ENCODE assay signal across 9 cellular contexts in the genomic region with DNA sequence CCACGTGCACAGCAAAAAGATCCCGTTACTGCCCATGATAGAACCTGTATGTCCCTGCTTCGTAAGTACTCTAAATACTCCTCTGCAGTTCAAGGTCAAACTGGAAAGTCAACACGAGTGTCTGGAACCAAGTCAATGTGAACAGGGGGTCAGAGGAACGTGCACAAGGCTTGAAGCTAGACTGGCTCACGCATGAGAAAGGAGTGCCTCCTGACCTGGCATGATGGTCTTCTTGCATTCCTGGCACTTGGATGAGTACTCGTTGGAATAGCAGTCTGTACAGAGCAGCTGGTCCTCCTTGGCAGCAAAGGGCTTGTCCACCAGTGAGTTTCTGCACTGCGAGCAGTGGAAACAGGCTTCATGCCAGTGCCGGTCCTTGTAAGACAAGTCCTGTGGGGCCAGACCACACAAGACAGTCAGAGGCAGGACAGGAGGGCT. TPM values are rescaled to one million over a fixed set of nuclear protein-coding genes. Genes with fewer than 3 reads are reported as not detected.
DNase-seq lines count a peak whose midpoint lies in the region; ATAC-seq lines count a peak whose summit lies in the region.
"Had no signal": no experiment of that assay in that cellular context is flagged by ENCODE, and none has a peak within 500 bp of the region (broad histone marks: within the 10 kb centered on the region; RNA-seq: fewer than 3 reads in every experiment).

No MANE protein-coding gene starts in this region.

- H3K9me3 ChIP-seq in CD4-positive, CD25-positive, alpha-beta regulatory T cell (ENCODE audit: control insufficient read depth in 2 of 2, low read length in 2 of 2) = no peaks in the 10 kb centered on the region
- H3K9me3 ChIP-seq in muscle layer of duodenum (ENCODE audit: control insufficient read depth in 1 of 2, low read length in 2 of 2) = no peaks in the 10 kb centered on the region

- peak overlapping the region in 2 of 4 donors; percentile 20 to 64 for H3K4me3 Mint-ChIP-seq in CD4-positive, CD25-positive, alpha-beta regulatory T cell

- H3K27ac Mint-ChIP-seq in CD4-positive, CD25-positive, alpha-beta regulatory T cell = peak overlapping the region in 1 of 3 donors; percentile 22

- no peak overlapping the region for H3K27ac ChIP-seq in CD4-positive, CD25-positive, alpha-beta regulatory T cell (ENCODE audit: insufficient read depth, low read length, poor library complexity, severe bottlenecking)
- peak overlapping the region; percentile 30 for H3K27ac ChIP-seq in muscle layer of duodenum (ENCODE audit: low read length)

- peak overlapping the region; percentile 2 for H3K4me3 ChIP-seq in CD4-positive, CD25-positive, alpha-beta regulatory T cell (ENCODE audit: low read depth, low read length)
- H3K4me3 ChIP-seq in muscle layer of duodenum (ENCODE audit: low read depth in 1 of 2, low read length in 2 of 2) = no peak overlapping the region

- H3K4me1 ChIP-seq in CD4-positive, CD25-positive, alpha-beta regulatory T cell (ENCODE audit: control insufficient read depth, insufficient read depth, low read length, poor library complexity, severe bottlenecking) = peaks cover 22% of the 10 kb centered on the region
- peaks cover 7 to 29% of the 10 kb centered on the region in 2 donors for H3K4me1 ChIP-seq in muscle layer of duodenum (ENCODE audit: control insufficient read depth in 1 of 2, insufficient read depth in 2 of 2, low read length in 2 of 2)

- no peak for ATAC-seq in CD4-positive, CD25-positive, alpha-beta regulatory T cell (ENCODE audit: low read depth in 2 of 2)
- ATAC-seq in HG02852 (IDR thresholded peaks at IDR 0.05; ENCODE audit: unreplicated experiment) (peak; percentile 13), HG02885 (IDR thresholded peaks at IDR 0.05; ENCODE audit: poor library complexity, unreplicated experiment) (no peak), HG03135 (IDR thresholded peaks at IDR 0.05; ENCODE audit: unreplicated experiment) (no peak)

- no peaks in the 10 kb centered on the region for H3K9me3 Mint-ChIP-seq in CD4-positive, CD25-positive, alpha-beta regulatory T cell

- H3K27me3 Mint-ChIP-seq in CD4-positive, CD25-positive, alpha-beta regulatory T cell = no peaks in the 10 kb centered on the region

- H3K4me1 Mint-ChIP-seq in CD4-positive, CD25-positive, alpha-beta regulatory T cell = peaks cover 8 to 32% (median 14%) of the 10 kb centered on the region in 4 donors

- no peaks in the 10 kb centered on the region for H3K36me3 Mint-ChIP-seq in CD4-positive, CD25-positive, alpha-beta regulatory T cell

- DNase-seq in CD4-positive, CD25-positive, alpha-beta regulatory T cell = no peak
- DNase-seq in cerebellar nuclear complex (lab: John Stamatoyannopoulos, UW) (peak; percentile 57 to 78), NCI-H510A (lab: John Stamatoyannopoulos, UW) (no peak)
- DNase-seq in activated CD4-positive, alpha-beta T cell treated with anti-CD3 and anti-CD28 coated beads for 1 hour = no peak
- DNase-seq: effector CD4-positive, alpha-beta T cell had no signal

- no peaks in the 10 kb centered on the region for H3K36me3 ChIP-seq in CD4-positive, CD25-positive, alpha-beta regulatory T cell (ENCODE audit: control insufficient read depth, insufficient read depth, low read length)
- H3K36me3 ChIP-seq in muscle layer of duodenum (ENCODE audit: control insufficient read depth in 1 of 2, insufficient read depth in 2 of 2, low read length in 2 of 2) = peaks cover 0 to 5% of the 10 kb centered on the region in 2 donors

- H3K27me3 ChIP-seq in CD4-positive, CD25-positive, alpha-beta regulatory T cell (ENCODE audit: control insufficient read depth, insufficient read depth, low read length) = no peaks in the 10 kb centered on the region
- no peaks in the 10 kb centered on the region for H3K27me3 ChIP-seq in muscle layer of duodenum (ENCODE audit: low read depth, low read length)

RNA-seq across cellular contexts. Expression of a gene that starts 25.5 kb away (rescaled TPM):
- total RNA-seq in CD4-positive, CD25-positive, alpha-beta regulatory T cell = 0.57 TPM
- 1 to 10 TPM in 3 of 4 donors, under 1 TPM in 1; 0.76 to 2.0 (median 1.2) TPM for polyA plus RNA-seq in CD4-positive, CD25-positive, alpha-beta regulatory T cell

RNA-seq across cellular contexts. Expression of a gene that starts 36.0 kb away (rescaled TPM):
- total RNA-seq in CD4-positive, CD25-positive, alpha-beta regulatory T cell = 19.5 TPM
- polyA plus RNA-seq in CD4-positive, CD25-positive, alpha-beta regulatory T cell = 10 to 100 TPM; 11.0 to 13.4 (median 11.4) TPM

RNA-seq across cellular contexts. Expression of a gene that starts 43.8 kb away (rescaled TPM):
- total RNA-seq in CD4-positive, CD25-positive, alpha-beta regulatory T cell = 21.0 TPM
- 10 to 100 TPM; 13.9 to 20.0 (median 16.5) TPM for polyA plus RNA-seq in CD4-positive, CD25-positive, alpha-beta regulatory T cell

Comparison
In these comparisons a context has a peak if more than half of its experiments do, and no peak if none do; other contexts are left out.
1. DNase-seq: peak in cerebellar nuclear complex (2 of 2); none in CD4-positive, CD25-positive, alpha-beta regulatory T cell (0 of 3), NCI-H510A (single experiment) and activated CD4-positive, alpha-beta T cell treated with anti-CD3 and anti-CD28 coated beads for 1 hour (single experiment).